In genomic region chr4:64079316-64079715, GRCh38 we compare ENCODE assay signal across 19 cellular contexts.
"Had no signal": no experiment of that assay in that cellular context is flagged by ENCODE, and none has a peak within 500 bp of the region (broad histone marks: within the 10 kb centered on the region; RNA-seq: fewer than 3 reads in every experiment).

No MANE protein-coding gene starts in this region.

- H3K4me1 ChIP-seq: adrenal gland, lower lobe of right lung, pancreas, upper lobe of right lung had no signal

- ATAC-seq: activated naive CD4-positive, alpha-beta T cell treated with anti-CD3 and anti-CD28 coated beads, Interleukin-2, amount 50 U/mL, for 72 hours; left colon; lower lobe of right lung; natural killer cell treated with Interleukin-12 subunit alpha and Interleukin-12 subunit beta and Interleukin-15 and Interleukin-18, amount 100 ng/mL, for 72 hours; pancreas; sciatic nerve; stimulated activated naive B cell treated with anti-CD40 and anti-IgM and Interleukin-4, amounts not matched to agents 10 μg/mL and 1 μg/mL and 100 μg/mL, for 72 hours; upper lobe of right lung had no signal

- H3K27me3 ChIP-seq: adrenal gland, cardiac muscle cell, hepatocyte, neutrophil, pancreas, upper lobe of right lung had no signal

- H3K27ac ChIP-seq: adrenal gland, cardiac muscle cell, hepatocyte, lower lobe of right lung, neutrophil, pancreas, thoracic aorta, upper lobe of right lung had no signal

- DNase-seq: activated CD4-positive, alpha-beta T cell treated with anti-CD3 and anti-CD28 coated beads, Interleukin-2, amount 50 U/mL, for 48 hours; activated gamma-delta T cell treated with Interleukin-2 at 50 U/mL for 16 hours; activated T-cell treated with anti-CD3 and anti-CD28 coated beads for 4 hours; adrenal gland; dermis blood vessel endothelial cell; effector memory CD4-positive, alpha-beta T cell; left colon; lower lobe of right lung; pancreas; stimulated activated CD4-positive, alpha-beta T cell treated with anti-CD3 and anti-CD28 coated beads, Interleukin-4, amount 100 ng/mL, for 4 hours; stimulated activated naive B cell treated with anti-CD40 and anti-IgM and Interleukin-4, amounts not matched to agents 10 μg/mL and 1 μg/mL and 100 μg/mL, for 72 hours; upper lobe of right lung had no signal
